ENCODE assay signal across 19 cellular contexts in genomic region chr1:162926906-162927305, GRCh38.
DNase-seq lines count a peak whose midpoint lies in the region; ATAC-seq and TF ChIP-seq lines count a peak whose summit lies in the region.
"Had no signal": no experiment of that assay in that cellular context is flagged by ENCODE, and none has a peak within 500 bp of the region (broad histone marks: within the 10 kb centered on the region; RNA-seq: fewer than 3 reads in every experiment).

No MANE protein-coding gene starts in this region.

- no peak overlapping the region for H3K4me2 ChIP-seq in GM23338

- no peak overlapping the region for H3K27ac Mint-ChIP-seq in GM23338
- H3K27ac Mint-ChIP-seq: B cell; CD4-positive, CD25-positive, alpha-beta regulatory T cell; CD8-positive, alpha-beta T cell; H9 had no signal

- H3K27me3 Mint-ChIP-seq in GM23338 (ENCODE audit: insufficient read depth, low read depth, poor library complexity): peaks cover 2% of the 10 kb centered on the region

- H3K4me3 ChIP-seq in GM23338: no peak overlapping the region
- H3K4me3 ChIP-seq: BLaER1, GM23248 had no signal

- no peak overlapping the region for H3K4me3 Mint-ChIP-seq in GM23338
- H3K4me3 Mint-ChIP-seq: B cell; CD4-positive, CD25-positive, alpha-beta regulatory T cell; CD8-positive, alpha-beta T cell; H9 had no signal

- H3F3A ChIP-seq in GM23338 (replicated peaks; ENCODE audit: low read depth): no peaks in the 10 kb centered on the region

- H3K36me3 ChIP-seq in GM23338 (ENCODE audit: insufficient read depth): no peaks in the 10 kb centered on the region
- H3K36me3 ChIP-seq: BLaER1 had no signal

- ATAC-seq in GM23338: no peak
- ATAC-seq in GM21526 (IDR thresholded peaks at IDR 0.05; ENCODE audit: low FRiP score, unreplicated experiment): no peak
- ATAC-seq: CD8-positive, alpha-beta T cell; HCT116 had no signal

- no peaks in the 10 kb centered on the region for H3K9me3 Mint-ChIP-seq in GM23338
- H3K9me3 Mint-ChIP-seq: CD4-positive, CD25-positive, alpha-beta regulatory T cell; CD8-positive, alpha-beta T cell; H9 had no signal

- H3K27ac ChIP-seq in GM23338 (ENCODE audit: low read depth) (no peak overlapping the region), cingulate gyrus (ENCODE audit: low read depth, low read length) (peak overlapping the region; percentile 39)
- H3K27ac ChIP-seq: 22Rv1, BLaER1, GM23248 had no signal

- H3K36me3 Mint-ChIP-seq in GM23338 (ENCODE audit: low read depth): no peaks in the 10 kb centered on the region
- H3K36me3 Mint-ChIP-seq: CD4-positive, CD25-positive, alpha-beta regulatory T cell; CD8-positive, alpha-beta T cell had no signal

- 0 out of 2 replicates have a peak, but pooled peaks cover 3% of the 10 kb centered on the region for H3K9me2 ChIP-seq in GM23338 (ENCODE audit: insufficient read depth)

- no peaks in the 10 kb centered on the region for H3K27me3 ChIP-seq in GM23338 (ENCODE audit: insufficient read depth)
- H3K27me3 ChIP-seq: BLaER1 had no signal

- no peaks in the 10 kb centered on the region for H4K20me1 ChIP-seq in GM23338 (replicated peaks; ENCODE audit: insufficient read depth)
- H4K20me1 ChIP-seq: BLaER1 had no signal

- no peak for TF ChIP-seq CTCF in GM23338 (conservative IDR thresholded peaks at IDR 0.05; ENCODE audit: low read depth in 2 of 2)

- H2AFZ ChIP-seq in GM23338: peak overlapping the region; percentile 30; the same call in 1 of the 2 replicates
- H2AFZ ChIP-seq: GM23248 had no signal

- peak; percentile 41 for DNase-seq in DMS53 (lab: John Stamatoyannopoulos, UW)
- no peak for DNase-seq in DMS53 treated with DMSO at 0.1 percent for 48 hours (lab: John Stamatoyannopoulos, UW; ENCODE audit: unreplicated experiment)
- DNase-seq in GM23338 (ENCODE audit: low spot score): no peak
- peak; percentile 85 for DNase-seq in RPMI8226
- DNase-seq in NCI-H1694 treated with DMSO at 0.1 percent for 48 hours (lab: John Stamatoyannopoulos, UW): no peak
- DNase-seq in HUDEP-2 (lab: John Stamatoyannopoulos, UW; ENCODE audit: unreplicated experiment in 76 of 76): no peak
- DNase-seq: Caco-2; CD4-positive, CD25-positive, alpha-beta regulatory T cell; CD8-positive, alpha-beta T cell; DMS79 treated with DMSO at 0.1 percent for 48 hours; GF-D8; GM23248; H9 had no signal

- no peaks in the 10 kb centered on the region for H3K4me1 ChIP-seq in GM23338 (ENCODE audit: insufficient read depth)

- H3K4me1 Mint-ChIP-seq in GM23338: no peaks in the 10 kb centered on the region
- H3K4me1 Mint-ChIP-seq: B cell; CD4-positive, CD25-positive, alpha-beta regulatory T cell; H9 had no signal

- no peaks in the 10 kb centered on the region for H3K79me2 ChIP-seq in GM23338 (replicated peaks; ENCODE audit: insufficient read depth)

TF ChIP-seq in GM23338, 12 proteins besides CTCF, POLR2A, EP300 and RAD21:
- TF ChIP-seq STAT1 (IDR thresholded peaks at IDR 0.05; ENCODE audit: unreplicated experiment): no peak
- no peak for TF ChIP-seq ZNF331 (CRISPR knock-in tag; IDR thresholded peaks at IDR 0.05; ENCODE audit: low read depth)
- TF ChIP-seq EZH2 (IDR thresholded peaks at IDR 0.05; ENCODE audit: low read depth, unreplicated experiment): no peak
- no peak for TF ChIP-seq ETS1 (IDR thresholded peaks at IDR 0.05)
- TF ChIP-seq JUNB (IDR thresholded peaks at IDR 0.05; ENCODE audit: unreplicated experiment): no peak
- no peak for TF ChIP-seq EZH2phosphoT487 (IDR thresholded peaks at IDR 0.05; ENCODE audit: unreplicated experiment)
- TF ChIP-seq POLR2AphosphoS5 (IDR thresholded peaks at IDR 0.05; ENCODE audit: low read depth): no peak
- no peak for TF ChIP-seq CREB1 (CRISPR knock-in tag; IDR thresholded peaks at IDR 0.05; ENCODE audit: low read depth)

Comparison
In these comparisons a context has a peak if more than half of its experiments do, and no peak if none do; other contexts are left out.
1. DNase-seq: peak in DMS53 (single experiment) and RPMI8226 (single experiment); none in DMS53 treated with DMSO at 0.1 percent for 48 hours (single experiment), GM23338 (single experiment), NCI-H1694 treated with DMSO at 0.1 percent for 48 hours (single experiment) and HUDEP-2 (0 of 76).